ENCODE assay signal across 9 cellular contexts in the genomic region with DNA sequence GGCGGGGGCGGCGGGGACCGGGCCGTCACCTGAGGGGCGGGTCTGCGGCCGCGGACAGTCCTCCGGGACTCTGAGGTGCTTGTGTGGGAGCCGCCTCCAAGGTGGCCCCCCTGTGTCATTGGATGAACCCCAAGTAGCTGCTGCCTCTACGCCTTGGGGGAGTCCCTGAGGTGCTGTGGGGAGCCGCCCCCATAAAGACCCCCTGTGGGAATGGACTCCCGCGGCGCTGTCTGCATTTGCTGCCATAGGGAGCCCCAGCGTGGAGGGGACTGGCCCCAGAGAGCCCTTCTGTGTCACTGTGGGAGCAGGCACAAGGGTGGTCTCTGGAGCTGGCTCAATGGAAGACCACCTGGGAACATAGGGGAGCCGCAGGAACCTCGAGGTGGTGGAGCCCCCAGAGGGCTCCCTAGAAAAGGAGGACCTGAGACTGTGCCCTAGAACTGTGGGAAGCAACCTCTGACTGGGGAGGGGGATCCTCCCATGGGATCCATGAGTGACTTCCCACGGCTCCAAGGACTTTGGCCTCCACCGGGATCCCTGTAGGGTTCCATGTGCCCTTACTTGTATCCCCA. TPM values are rescaled to one million over a fixed set of nuclear protein-coding genes. Genes with fewer than 3 reads are reported as not detected.
DNase-seq lines count a peak whose midpoint lies in the region; ATAC-seq, FAIRE-seq and TF ChIP-seq lines count a peak whose summit lies in the region.
"Had no signal": no experiment of that assay in that cellular context is flagged by ENCODE, and none has a peak within 500 bp of the region (broad histone marks: within the 10 kb centered on the region; RNA-seq: fewer than 3 reads in every experiment).

No MANE protein-coding gene starts in this region.

- H3K4me3 Mint-ChIP-seq in neural crest cell: peak overlapping the region; percentile 71

- no peak for TF ChIP-seq POLR2A in A549 (IDR thresholded peaks at IDR 0.05; ENCODE audit: low read length)

- FAIRE-seq in A549 (lab: Jason Lieb, UNC): no peak
- FAIRE-seq: RCC 7860 had no signal

- peaks cover 64% of the 10 kb centered on the region for H3K27me3 Mint-ChIP-seq in neural crest cell (ENCODE audit: low read depth)

- CTCF ChIA-PET in A549 (lab: Yijun Ruan, JAX): interaction anchor here (1.0 kb wide), 2 partner anchors 36 to 198 kb away, joined by 3 read pairs; no protein-coding TSS in a partner anchor

- no peak overlapping the region for H3K27ac Mint-ChIP-seq in neural crest cell (ENCODE audit: unreplicated experiment)

- H3K4me3 ChIP-seq in A549 (peak overlapping the region; percentile 55), HUES48 (ENCODE audit: low read depth, low read length) (peak overlapping the region; percentile 50; the same call in 1 of the 2 replicates), dorsolateral prefrontal cortex (peak overlapping the region; percentile 14 to 75 (median 60))

- H3K27ac ChIP-seq in A549: peak overlapping the region in 1 of 2 experiments; percentile 74; a peak in 3 of 6 replicates
- no peak overlapping the region for H3K27ac ChIP-seq in HUES48 (ENCODE audit: low read depth, low read length)
- peak overlapping the region in 51 of 59 donors; percentile 4 to 94 (median 71) for H3K27ac ChIP-seq in dorsolateral prefrontal cortex

- TF ChIP-seq EP300 in A549 (IDR thresholded peaks at IDR 0.05): no peak

- H3K9ac ChIP-seq in HUES48 (ENCODE audit: low read depth, low read length): no peak overlapping the region

- intact Hi-C loops in dorsolateral prefrontal cortex (cut with DNase I): no loop called here

- H3K9me3 ChIP-seq in A549 (no peaks in the 10 kb centered on the region), HUES48 (ENCODE audit: control insufficient read depth, insufficient read depth, low read length) (no peaks in the 10 kb centered on the region)

- WGBS in A549 (ENCODE audit: missing lambda C conversion rate): 3% methylated on average over 4 of the region's 21 CpGs

- peak; percentile 2 to 20; a peak in 3 of 6 replicates for ATAC-seq in A549
- ATAC-seq in HG02852 (IDR thresholded peaks at IDR 0.05; ENCODE audit: unreplicated experiment): no peak
- ATAC-seq in GM21360 (IDR thresholded peaks at IDR 0.05; ENCODE audit: unreplicated experiment): no peak

- peaks cover 58% of the 10 kb centered on the region for H3K27me3 ChIP-seq in HUES48 (ENCODE audit: control insufficient read depth, insufficient read depth, low read length)
- no peaks in the 10 kb centered on the region for H3K27me3 ChIP-seq in dorsolateral prefrontal cortex

- POLR2A ChIA-PET in A549 (lab: Yijun Ruan, JAX): no interaction called here

- TF ChIP-seq RAD21 in A549 (conservative IDR thresholded peaks at IDR 0.05 in 1 of 2, IDR thresholded peaks at IDR 0.05 in 1 of 2): no peak

- no peak for TF ChIP-seq CTCF in A549 (IDR thresholded peaks at IDR 0.05)
- TF ChIP-seq CTCF in dorsolateral prefrontal cortex (IDR thresholded peaks at IDR 0.05 in 54 of 56, conservative IDR thresholded peaks at IDR 0.05 in 2 of 56; ENCODE audit: low read depth in 1 of 56, partially characterized antibody in 56 of 56): no peak
- TF ChIP-seq CTCF in neural crest cell (conservative IDR thresholded peaks at IDR 0.05): no peak

- no peaks in the 10 kb centered on the region for H3K36me3 Mint-ChIP-seq in neural crest cell (ENCODE audit: low read depth)

- H3K4me1 ChIP-seq in A549: peaks cover 4% of the 10 kb centered on the region; the same call in 1 of the 3 replicates
- H3K4me1 ChIP-seq in HUES48 (ENCODE audit: control insufficient read depth, insufficient read depth, low read length): peaks cover 16% of the 10 kb centered on the region

- H3K9me3 Mint-ChIP-seq in neural crest cell: no peaks in the 10 kb centered on the region

- DNase-seq in A549 (ENCODE audit: low read depth in 1 of 2, low spot score in 1 of 2) (no peak), dorsolateral prefrontal cortex (no peak), neural crest cell (ENCODE audit: low read depth, low spot score) (no peak), HUDEP-2 (lab: John Stamatoyannopoulos, UW; ENCODE audit: unreplicated experiment in 76 of 76) (no peak)
- DNase-seq in stimulated activated CD4-positive, alpha-beta T cell treated with anti-CD3 and anti-CD28 coated beads, Interleukin-1b, Interleukin-23, amount 100 ng/mL, for 48 hours: no peak

- H3K4me1 Mint-ChIP-seq in neural crest cell: peaks cover 37% of the 10 kb centered on the region

- H3K4me2 ChIP-seq in A549: peak overlapping the region; percentile 97

- no peaks in the 10 kb centered on the region for H3K36me3 ChIP-seq in HUES48 (ENCODE audit: control insufficient read depth, insufficient read depth, low read length)

TF ChIP-seq in A549, 52 proteins besides CTCF, POLR2A, EP300 and RAD21:
- no peak for TF ChIP-seq EHMT2 (IDR thresholded peaks at IDR 0.05; ENCODE audit: low read depth)
- TF ChIP-seq SREBF2 (IDR thresholded peaks at IDR 0.05): no peak
- TF ChIP-seq, protein P1, sequence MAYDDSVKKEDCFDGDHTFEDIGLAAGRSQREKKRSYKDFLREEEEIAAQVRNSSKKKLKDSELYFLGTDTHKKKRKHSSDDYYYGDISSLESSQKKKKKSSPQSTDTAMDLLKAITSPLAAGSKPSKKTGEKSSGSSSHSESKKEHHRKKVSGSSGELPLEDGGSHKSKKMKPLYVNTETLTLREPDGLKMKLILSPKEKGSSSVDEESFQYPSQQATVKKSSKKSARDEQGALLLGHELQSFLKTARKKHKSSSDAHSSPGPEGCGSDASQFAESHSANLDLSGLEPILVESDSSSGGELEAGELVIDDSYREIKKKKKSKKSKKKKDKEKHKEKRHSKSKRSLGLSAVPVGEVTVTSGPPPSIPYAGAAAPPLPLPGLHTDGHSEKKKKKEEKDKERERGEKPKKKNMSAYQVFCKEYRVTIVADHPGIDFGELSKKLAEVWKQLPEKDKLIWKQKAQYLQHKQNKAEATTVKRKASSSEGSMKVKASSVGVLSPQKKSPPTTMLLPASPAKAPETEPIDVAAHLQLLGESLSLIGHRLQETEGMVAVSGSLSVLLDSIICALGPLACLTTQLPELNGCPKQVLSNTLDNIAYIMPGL (CRISPR knock-in tag; IDR thresholded peaks at IDR 0.05; ENCODE audit: borderline replicate concordance): no peak

RNA-seq across cellular contexts. Expression of gene PHF24, which starts 0.4 kb away (rescaled TPM):
- polyA plus RNA-seq in A549 (2011; rRNA removed) (0.01 TPM in 1 of 2 replicates, not detected in the other), A549 (2017; fragmentation: RNase III; extraction: RNeasy Plus Mini Kit Qiagen cat#74134 plus additional on column Dnase treatment) (not detected in 3 replicates)
- polyA plus RNA-seq in A549 (2012; cell fraction: cytosol; rRNA removed): not detected in 2 replicates
- not detected in 2 replicates for polyA plus RNA-seq in A549 (2012; cell fraction: nucleus; rRNA removed)
- polyA minus RNA-seq in A549 (2011; rRNA and poly(A)+ RNA removed): not detected in 2 replicates
- total RNA-seq in dorsolateral prefrontal cortex (100 to 1,000 TPM in 103 of 120 experiments, 10 to 100 TPM in 17; 40.2 to 234 (median 146) TPM), neural crest cell (0.63 and 1.2 TPM in 2 replicates)

RNA-seq across cellular contexts. Expression of gene DNAJB5, which starts 31.0 kb away (rescaled TPM):
- 0.72 and 1.6 TPM in 2 replicates for polyA plus RNA-seq in A549 (2011; rRNA removed)
- 1.0 and 1.4 TPM in 2 replicates for polyA plus RNA-seq in A549 (2012; cell fraction: cytosol; rRNA removed)
- 0.80 and 0.97 TPM in 2 replicates for polyA plus RNA-seq in A549 (2012; cell fraction: nucleus; rRNA removed)
- polyA plus RNA-seq in A549 (2017; fragmentation: RNase III; extraction: RNeasy Plus Mini Kit Qiagen cat#74134 plus additional on column Dnase treatment): 3.1 to 4.4 TPM (median 3.9 TPM) in 3 replicates
- 1.1 and 1.7 TPM in 2 replicates for polyA minus RNA-seq in A549 (2011; rRNA and poly(A)+ RNA removed)
- 10 to 100 TPM in 107 of 120 experiments, 1 to 10 TPM in 13; 7.7 to 33.7 (median 13.4) TPM for total RNA-seq in dorsolateral prefrontal cortex
- total RNA-seq in neural crest cell: 27.1 and 28.7 TPM in 2 replicates

Comparison
In these comparisons a context has a peak if more than half of its experiments do, and no peak if none do; other contexts are left out.
1. ATAC-seq: peak in A549 (2 of 2); none in HG02852 (single experiment) and GM21360 (single experiment).
2. RNA of gene PHF24, which starts 0.4 kb away (total RNA-seq): 40.2 to 234 TPM in dorsolateral prefrontal cortex; 0.63 to 1.2 TPM in neural crest cell; every median in the first group is over 10 times any median in the second.
3. Peak in every context shown above with its lines, with median percentiles within 50 percentile points of each other: H3K4me3 ChIP-seq.